ENCODE assay signal across 11 cellular contexts in genomic region chr7:135737306-135737647, GRCh38. TPM values are rescaled to one million over a fixed set of nuclear protein-coding genes. Genes with fewer than 3 reads are reported as not detected.
"Had no signal": no experiment of that assay in that cellular context is flagged by ENCODE, and none has a peak within 500 bp of the region (broad histone marks: within the 10 kb centered on the region; RNA-seq: fewer than 3 reads in every experiment).

No MANE protein-coding gene starts in this region.

RNA-seq across cellular contexts. Expression of gene SLC13A4, which starts 9.3 kb away (rescaled TPM):
- total RNA-seq: activated CD4-positive, alpha-beta memory T cell treated with anti-CD3 and anti-CD28 coated beads, Interleukin-2, amount 10 ng/mL, durations not matched to agents 7 days and 5 days; activated CD4-positive, alpha-beta T cell treated with anti-CD3 and anti-CD28 coated beads, Interleukin-2, amount 10 ng/mL, durations not matched to agents 7 days and 5 days; activated naive CD4-positive, alpha-beta T cell treated with anti-CD3 and anti-CD28 coated beads, Interleukin-2, amount 50 U/mL, for 72 hours; activated naive CD8-positive, alpha-beta T cell treated with anti-CD3 and anti-CD28 coated beads, Interleukin-2, amount 10 ng/mL, durations not matched to agents 7 days and 5 days; activated T-cell treated with anti-CD3 and anti-CD28 coated beads, Interleukin-2, amount 50 U/mL, for 72 hours; dermis blood vessel endothelial cell; epithelial cell of proximal tubule; T-helper 2 cell treated with Interferon-gamma antibody and Interleukin-4, amounts not matched to agents 100 ng/mL and 5 ng/mL, for 36 hours had no signal

RNA-seq across cellular contexts. Expression of gene FAM180A, which starts 11.3 kb away (rescaled TPM):
- total RNA-seq: activated CD4-positive, alpha-beta memory T cell treated with anti-CD3 and anti-CD28 coated beads, Interleukin-2, amount 10 ng/mL, durations not matched to agents 7 days and 5 days; activated CD4-positive, alpha-beta T cell treated with anti-CD3 and anti-CD28 coated beads, Interleukin-2, amount 10 ng/mL, durations not matched to agents 7 days and 5 days; activated naive CD4-positive, alpha-beta T cell treated with anti-CD3 and anti-CD28 coated beads, Interleukin-2, amount 50 U/mL, for 72 hours; activated naive CD8-positive, alpha-beta T cell treated with anti-CD3 and anti-CD28 coated beads, Interleukin-2, amount 10 ng/mL, durations not matched to agents 7 days and 5 days; activated T-cell treated with anti-CD3 and anti-CD28 coated beads, Interleukin-2, amount 50 U/mL, for 72 hours; cerebellum; dermis blood vessel endothelial cell; epithelial cell of proximal tubule; frontal cortex; T-helper 2 cell treated with Interferon-gamma antibody and Interleukin-4, amounts not matched to agents 100 ng/mL and 5 ng/mL, for 36 hours; WTC11 had no signal
